In the genomic region with DNA sequence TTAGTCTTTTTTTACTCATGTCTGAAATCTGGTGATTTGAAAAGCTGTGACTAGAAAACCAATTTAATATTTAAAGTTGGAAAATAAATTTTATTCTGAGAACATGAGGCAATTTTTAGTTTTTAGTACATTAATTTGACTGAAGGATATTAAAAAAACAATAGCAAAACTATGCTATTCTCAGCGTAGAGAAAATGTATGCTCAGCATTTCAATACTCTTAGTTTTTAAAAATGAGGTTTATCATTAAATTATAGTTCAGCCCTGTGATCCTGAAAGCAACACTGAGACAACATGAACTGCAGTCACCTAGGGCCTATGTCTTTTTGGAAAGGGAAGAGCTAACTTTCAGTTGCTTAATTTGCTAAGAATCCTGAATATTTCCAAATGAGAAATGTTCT, we compare ENCODE assay signal across 32 cellular contexts.
"Had no signal": no experiment of that assay in that cellular context is flagged by ENCODE, and none has a peak within 500 bp of the region (broad histone marks: within the 10 kb centered on the region; RNA-seq: fewer than 3 reads in every experiment).

No MANE protein-coding gene starts in this region.

- H3K36me3 Mint-ChIP-seq: activated CD4-positive, alpha-beta memory T cell treated with anti-CD3 and anti-CD28 coated beads for 36 hours had no signal

- H3K27ac Mint-ChIP-seq: activated CD4-positive, alpha-beta memory T cell treated with anti-CD3 and anti-CD28 coated beads for 36 hours; activated CD4-positive, alpha-beta T cell treated with anti-CD3 and anti-CD28 coated beads for 36 hours; activated CD4-positive, alpha-beta T cell treated with anti-CD3 and anti-CD28 coated beads, Interleukin-2, amount 10 ng/mL, durations not matched to agents 24 days and 14 days; activated CD8-positive, alpha-beta memory T cell treated with anti-CD3 and anti-CD28 coated beads, Interleukin-2, amount 10 ng/mL, durations not matched to agents 7 days and 5 days; activated CD8-positive, alpha-beta T cell treated with anti-CD3 and anti-CD28 coated beads, Interleukin-2, amount 10 ng/mL, durations not matched to agents 7 days and 5 days; activated naive CD4-positive, alpha-beta T cell treated with anti-CD3 and anti-CD28 coated beads for 36 hours; activated naive CD4-positive, alpha-beta T cell treated with anti-CD3 and anti-CD28 coated beads, Interleukin-2, amount 50 U/mL, for 24 hours; activated naive CD8-positive, alpha-beta T cell treated with anti-CD3 and anti-CD28 coated beads for 36 hours; activated naive CD8-positive, alpha-beta T cell treated with anti-CD3 and anti-CD28 coated beads, Interleukin-2, amount 50 U/mL, for 24 hours; activated T-helper 1 cell treated with anti-CD3 and anti-CD28 coated beads, Interleukin-12 subunit alpha, Interleukin-12 subunit beta, Interleukin-2, Interleukin-4 antibody, amounts not matched to agents 30 ng/mL and 10 ng/mL and 1 ng/mL, durations not matched to agents 14 hours and 24 hours and 36 hours; activated T-helper 2 cell treated with anti-CD3 and anti-CD28 coated beads, Interferon-gamma antibody, Interleukin-2, Interleukin-4, amounts not matched to agents 10 μg/mL and 5 μg/mL and 100 μg/mL, durations not matched to agents 14 hours and 24 hours and 36 hours; effector memory CD8-positive, alpha-beta T cell had no signal

- H3K4me3 ChIP-seq: adrenal gland, body of pancreas, esophagus muscularis mucosa, gastrocnemius medialis, heart left ventricle had no signal

- H3K27ac ChIP-seq: adrenal gland, body of pancreas, esophagus muscularis mucosa, foreskin keratinocyte, gastrocnemius medialis, heart left ventricle had no signal

- ATAC-seq: activated CD4-positive, alpha-beta T cell treated with anti-CD3 and anti-CD28 coated beads for 36 hours; activated CD8-positive, alpha-beta memory T cell treated with anti-CD3 and anti-CD28 coated beads, Interleukin-2, amount 10 ng/mL, durations not matched to agents 7 days and 5 days; activated CD8-positive, alpha-beta T cell treated with anti-CD3 and anti-CD28 coated beads, Interleukin-2, amount 10 ng/mL, durations not matched to agents 7 days and 5 days; activated naive CD8-positive, alpha-beta T cell treated with anti-CD3 and anti-CD28 coated beads, Interleukin-2, amount 50 U/mL, for 24 hours; body of pancreas; effector memory CD8-positive, alpha-beta T cell; foreskin keratinocyte; gastrocnemius medialis; heart left ventricle had no signal

- FAIRE-seq: colon had no signal

- H3K9me3 ChIP-seq: adrenal gland, body of pancreas, esophagus muscularis mucosa, gastrocnemius medialis, heart left ventricle had no signal

- H3K36me3 ChIP-seq: adrenal gland, esophagus muscularis mucosa, gastrocnemius medialis, heart left ventricle had no signal

- H3K9me3 Mint-ChIP-seq: activated CD4-positive, alpha-beta memory T cell treated with anti-CD3 and anti-CD28 coated beads for 36 hours; activated CD4-positive, alpha-beta T cell treated with anti-CD3 and anti-CD28 coated beads, Interleukin-2, amount 10 ng/mL, durations not matched to agents 24 days and 14 days; activated naive CD4-positive, alpha-beta T cell treated with anti-CD3 and anti-CD28 coated beads for 36 hours; activated naive CD4-positive, alpha-beta T cell treated with anti-CD3 and anti-CD28 coated beads, Interleukin-2, amount 50 U/mL, for 24 hours; activated naive CD8-positive, alpha-beta T cell treated with anti-CD3 and anti-CD28 coated beads for 36 hours; activated naive CD8-positive, alpha-beta T cell treated with anti-CD3 and anti-CD28 coated beads, Interleukin-2, amount 50 U/mL, for 24 hours; activated T-helper 1 cell treated with anti-CD3 and anti-CD28 coated beads, Interleukin-12 subunit alpha, Interleukin-12 subunit beta, Interleukin-2, Interleukin-4 antibody, amounts not matched to agents 30 ng/mL and 10 ng/mL and 1 ng/mL, durations not matched to agents 14 hours and 24 hours and 36 hours; activated T-helper 2 cell treated with anti-CD3 and anti-CD28 coated beads, Interferon-gamma antibody, Interleukin-2, Interleukin-4, amounts not matched to agents 10 μg/mL and 5 μg/mL and 100 μg/mL, durations not matched to agents 14 hours and 24 hours and 36 hours; effector memory CD8-positive, alpha-beta T cell had no signal

- H3K4me3 Mint-ChIP-seq: activated CD4-positive, alpha-beta memory T cell treated with anti-CD3 and anti-CD28 coated beads for 36 hours; activated CD4-positive, alpha-beta T cell treated with anti-CD3 and anti-CD28 coated beads for 36 hours; activated CD4-positive, alpha-beta T cell treated with anti-CD3 and anti-CD28 coated beads, Interleukin-2, amount 10 ng/mL, durations not matched to agents 24 days and 14 days; activated CD8-positive, alpha-beta memory T cell treated with anti-CD3 and anti-CD28 coated beads, Interleukin-2, amount 10 ng/mL, durations not matched to agents 7 days and 5 days; activated CD8-positive, alpha-beta T cell treated with anti-CD3 and anti-CD28 coated beads, Interleukin-2, amount 10 ng/mL, durations not matched to agents 7 days and 5 days; activated naive CD4-positive, alpha-beta T cell treated with anti-CD3 and anti-CD28 coated beads for 36 hours; activated naive CD4-positive, alpha-beta T cell treated with anti-CD3 and anti-CD28 coated beads, Interleukin-2, amount 50 U/mL, for 24 hours; activated naive CD8-positive, alpha-beta T cell treated with anti-CD3 and anti-CD28 coated beads for 36 hours; activated naive CD8-positive, alpha-beta T cell treated with anti-CD3 and anti-CD28 coated beads, Interleukin-2, amount 50 U/mL, for 24 hours; activated T-helper 1 cell treated with anti-CD3 and anti-CD28 coated beads, Interleukin-12 subunit alpha, Interleukin-12 subunit beta, Interleukin-2, Interleukin-4 antibody, amounts not matched to agents 30 ng/mL and 10 ng/mL and 1 ng/mL, durations not matched to agents 14 hours and 24 hours and 36 hours; effector memory CD8-positive, alpha-beta T cell had no signal

- H3K27me3 ChIP-seq: adrenal gland, body of pancreas, esophagus muscularis mucosa, foreskin keratinocyte, gastrocnemius medialis, heart left ventricle had no signal

- DNase-seq: activated CD4-positive, alpha-beta memory T cell treated with anti-CD3 and anti-CD28 coated beads for 36 hours; activated CD4-positive, alpha-beta T cell treated with anti-CD3 and anti-CD28 coated beads for 36 hours; activated CD4-positive, CD25-positive, alpha-beta regulatory T cell; activated CD4-positive, CD25-positive, alpha-beta regulatory T cell treated with anti-CD3 and anti-CD28 coated beads, Interleukin-2, amount 50 U/mL, for 72 hours; activated CD8-positive, alpha-beta memory T cell treated with anti-CD3 and anti-CD28 coated beads, Interleukin-2, amount 10 ng/mL, durations not matched to agents 7 days and 5 days; activated CD8-positive, alpha-beta memory T cell treated with anti-CD3 and anti-CD28 coated beads, Interleukin-2, amount 50 U/mL, for 4 hours; activated CD8-positive, alpha-beta T cell treated with anti-CD3 and anti-CD28 coated beads, Interleukin-2, amount 10 ng/mL, durations not matched to agents 7 days and 5 days; activated effector memory CD4-positive, alpha-beta T cell treated with anti-CD3 and anti-CD28 coated beads, Interleukin-2, amount 50 U/mL, for 16 hours; activated naive CD4-positive, alpha-beta T cell treated with anti-CD3 and anti-CD28 coated beads for 36 hours; activated naive CD8-positive, alpha-beta T cell treated with anti-CD3 and anti-CD28 coated beads for 36 hours; activated naive CD8-positive, alpha-beta T cell treated with anti-CD3 and anti-CD28 coated beads, Interleukin-2, amount 50 U/mL, for 24 hours; activated T-cell treated with anti-CD3 and anti-CD28 coated beads, Interleukin-2, amount 50 U/mL, for 1 hour; activated T-cell treated with anti-CD3 and anti-CD28 coated beads, Interleukin-2, amount 50 U/mL, for 48 hours; adrenal gland; amygdala; aorta; body of pancreas; cortex of kidney; dermis blood vessel endothelial cell; effector CD4-positive, alpha-beta T cell; effector memory CD8-positive, alpha-beta T cell; erythroblast; foreskin keratinocyte; gastrocnemius medialis; glutamatergic neuron; heart left ventricle had no signal

- H3K27me3 Mint-ChIP-seq: activated CD4-positive, alpha-beta memory T cell treated with anti-CD3 and anti-CD28 coated beads for 36 hours; activated CD4-positive, alpha-beta T cell treated with anti-CD3 and anti-CD28 coated beads for 36 hours; activated CD4-positive, alpha-beta T cell treated with anti-CD3 and anti-CD28 coated beads, Interleukin-2, amount 10 ng/mL, durations not matched to agents 24 days and 14 days; activated CD8-positive, alpha-beta memory T cell treated with anti-CD3 and anti-CD28 coated beads, Interleukin-2, amount 10 ng/mL, durations not matched to agents 7 days and 5 days; activated naive CD4-positive, alpha-beta T cell treated with anti-CD3 and anti-CD28 coated beads, Interleukin-2, amount 50 U/mL, for 24 hours; activated naive CD8-positive, alpha-beta T cell treated with anti-CD3 and anti-CD28 coated beads for 36 hours; activated naive CD8-positive, alpha-beta T cell treated with anti-CD3 and anti-CD28 coated beads, Interleukin-2, amount 50 U/mL, for 24 hours; effector memory CD8-positive, alpha-beta T cell had no signal
